Comparison of ENCODE assay signal across 22 cellular contexts in genomic region chr7:147833981-147834380, GRCh38.
"Had no signal": no experiment of that assay in that cellular context is flagged by ENCODE, and none has a peak within 500 bp of the region (broad histone marks: within the 10 kb centered on the region; RNA-seq: fewer than 3 reads in every experiment).

No MANE protein-coding gene starts in this region.

- H3K27ac ChIP-seq: brain microvascular endothelial cell, coronary artery, gastroesophageal sphincter, heart left ventricle, skin epidermis, tibial nerve had no signal

- ATAC-seq: gastroesophageal sphincter; heart left ventricle; natural killer cell; sciatic nerve; stimulated activated naive CD8-positive, alpha-beta T cell treated with anti-CD3 and anti-CD28 coated beads, Interleukin-15, Interleukin-2, amounts not matched to agents 100 U/mL and 50 U/mL, for 24 hours had no signal

- H3K4me3 ChIP-seq: coronary artery, gastroesophageal sphincter, heart left ventricle, skin epidermis, tibial nerve had no signal

- H3K27me3 ChIP-seq: brain microvascular endothelial cell, gastroesophageal sphincter, heart left ventricle, tibial nerve had no signal

- H3K4me1 ChIP-seq: gastroesophageal sphincter, heart left ventricle had no signal

- DNase-seq: activated CD4-positive, alpha-beta memory T cell treated with anti-CD3 and anti-CD28 coated beads, Interleukin-2, amount 10 ng/mL, durations not matched to agents 7 days and 5 days; activated CD4-positive, alpha-beta T cell treated with anti-CD3 and anti-CD28 coated beads, Interleukin-2, amount 10 ng/mL, durations not matched to agents 24 days and 14 days; activated CD4-positive, CD25-positive, alpha-beta regulatory T cell treated with anti-CD3 and anti-CD28 coated beads, Interleukin-2, amount 50 U/mL, for 72 hours; activated CD8-positive, alpha-beta memory T cell treated with anti-CD3 and anti-CD28 coated beads, Interleukin-2, amount 50 U/mL, for 48 hours; activated gamma-delta T cell; activated naive CD4-positive, alpha-beta T cell treated with anti-CD3 and anti-CD28 coated beads, Interleukin-2, amount 10 ng/mL, durations not matched to agents 7 days and 5 days; activated naive CD8-positive, alpha-beta T cell treated with anti-CD3 and anti-CD28 coated beads, Interleukin-2, amount 10 ng/mL, durations not matched to agents 7 days and 5 days; activated T-cell treated with anti-CD3 and anti-CD28 coated beads, Interleukin-2, amount 50 U/mL, for 24 hours; brain microvascular endothelial cell; heart left ventricle; immature natural killer cell; mesenchymal stem cell; natural killer cell; stimulated activated CD4-positive, alpha-beta T cell treated with anti-CD3 and anti-CD28 coated beads, Interleukin-12 subunit alpha, Interleukin-12 subunit beta, amount 100 ng/mL, for 4 hours; stimulated activated CD4-positive, alpha-beta T cell treated with anti-CD3 and anti-CD28 coated beads, Interleukin-4, amount 100 ng/mL, for 1 hour; stimulated activated naive CD8-positive, alpha-beta T cell treated with anti-CD3 and anti-CD28 coated beads, Interleukin-15, Interleukin-2, amounts not matched to agents 100 U/mL and 50 U/mL, for 24 hours; T-helper 2 cell had no signal

- H3K36me3 ChIP-seq: brain microvascular endothelial cell, gastroesophageal sphincter, heart left ventricle, tibial nerve had no signal
